8 cellular contexts compared by ENCODE assay signal in the genomic region with DNA sequence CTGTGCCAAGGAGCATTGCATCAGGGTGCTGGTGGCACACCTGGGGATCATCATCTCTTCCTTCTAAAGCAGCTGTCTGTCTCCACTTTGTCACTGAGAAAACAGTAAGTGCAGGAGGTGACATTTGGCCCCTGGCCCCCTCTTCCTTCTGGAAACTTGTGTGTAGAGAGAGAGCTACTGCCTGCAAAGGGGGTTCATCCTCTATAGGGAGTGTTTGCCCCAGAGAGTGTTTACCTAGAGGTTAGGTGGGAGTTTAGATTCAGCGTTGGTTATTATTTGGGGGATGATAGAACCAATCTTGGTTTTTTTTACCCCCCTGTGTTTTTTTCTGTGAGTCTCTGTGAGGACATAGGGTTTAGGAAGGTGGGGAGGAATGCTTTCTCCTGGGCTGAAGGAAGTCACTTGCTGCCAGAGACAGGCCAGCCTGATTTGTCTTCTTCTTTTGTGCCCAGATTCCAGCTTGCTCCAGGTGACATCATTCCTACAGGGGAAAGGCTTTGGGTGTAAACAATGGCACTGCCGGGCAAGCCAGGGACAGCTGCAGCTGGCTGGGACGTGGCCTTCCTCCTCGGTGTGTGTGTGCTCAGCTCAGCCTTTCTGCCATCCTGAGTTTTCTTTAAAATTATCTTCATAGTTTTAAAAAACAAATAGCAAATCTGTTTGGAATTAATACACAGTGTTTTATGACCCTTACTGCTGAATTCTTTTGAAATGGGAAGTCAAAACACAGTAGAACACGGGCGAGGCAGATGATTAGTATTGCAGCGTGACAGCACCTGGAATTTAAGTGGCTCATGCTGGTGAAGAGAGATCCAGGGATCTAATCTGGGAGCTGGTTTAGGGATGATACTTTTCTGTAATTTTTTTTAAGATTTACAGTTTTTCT. TPM values are rescaled to one million over a fixed set of nuclear protein-coding genes. Genes with fewer than 3 reads are reported as not detected.
DNase-seq lines count a peak whose midpoint lies in the region; ATAC-seq and TF ChIP-seq lines count a peak whose summit lies in the region.

No MANE protein-coding gene starts in this region.

- H3K9me3 ChIP-seq in AG04450 (ENCODE audit: control insufficient read depth, insufficient read depth, low read length), result no peaks in the 10 kb centered on the region

- POLR2A ChIA-PET in AG04450 (lab: Yijun Ruan, JAX), result interaction anchor here (1.3 to 1.5 kb wide), 2 partner anchors 11 to 15 kb away, joined by 5 read pairs; no protein-coding TSS in a partner anchor

- peaks cover 52% of the 10 kb centered on the region for H3K36me3 Mint-ChIP-seq in activated naive CD8-positive, alpha-beta T cell treated with anti-CD3 and anti-CD28 coated beads for 36 hours

- DNase-seq in AG04450 (ENCODE audit: low read depth, low spot score) (no peak), HT-29 (ENCODE audit: low spot score) (peak; percentile 55), substantia nigra (lab: John Stamatoyannopoulos, UW) (peak in 27 of 49 donors; percentile 22 to 78 (median 42)), COLO829 (ENCODE audit: low spot score) (no peak)
- DNase-seq in activated naive CD8-positive, alpha-beta T cell treated with anti-CD3 and anti-CD28 coated beads for 36 hours, result no peak

- peaks cover 86% of the 10 kb centered on the region for H3K4me1 Mint-ChIP-seq in activated naive CD8-positive, alpha-beta T cell treated with anti-CD3 and anti-CD28 coated beads for 36 hours

- no peaks in the 10 kb centered on the region for H3K9me3 Mint-ChIP-seq in activated naive CD8-positive, alpha-beta T cell treated with anti-CD3 and anti-CD28 coated beads for 36 hours

- H3K27ac ChIP-seq in AG04450 (ENCODE audit: low read depth, low read length), result peak overlapping the region; percentile 70
- H3K27ac ChIP-seq in layer of hippocampus (ENCODE audit: low read depth, low read length), result peak overlapping the region; percentile 79
- H3K27ac ChIP-seq in substantia nigra (ENCODE audit: low read depth, low read length, poor library complexity, severe bottlenecking), result peak overlapping the region; percentile 64

- CTCF ChIA-PET in AG04450 (lab: Charles Lee), result interaction anchor here (1.1 to 1.4 kb wide), 2 partner anchors 17 to 69 kb away, joined by 3 to 4 read pairs; no protein-coding TSS in a partner anchor

- no peak for ATAC-seq in GM19023 (IDR thresholded peaks at IDR 0.05; ENCODE audit: unreplicated experiment)
- no peak for ATAC-seq in HG03460 (IDR thresholded peaks at IDR 0.05; ENCODE audit: unreplicated experiment)

- no peak for TF ChIP-seq CTCF in AG04450 (IDR thresholded peaks at IDR 0.05; ENCODE audit: low read depth, low read length)

- H3K27me3 ChIP-seq in AG04450 (ENCODE audit: control insufficient read depth, insufficient read depth, low read length) (no peaks in the 10 kb centered on the region), layer of hippocampus (ENCODE audit: control insufficient read depth, insufficient read depth, low read length) (no peaks in the 10 kb centered on the region)

- H3K27ac Mint-ChIP-seq in activated naive CD8-positive, alpha-beta T cell treated with anti-CD3 and anti-CD28 coated beads for 36 hours, result peak overlapping the region; percentile 89

- peak overlapping the region; percentile 61 for H3K4me3 Mint-ChIP-seq in activated naive CD8-positive, alpha-beta T cell treated with anti-CD3 and anti-CD28 coated beads for 36 hours

- no peak overlapping the region for H3K4me3 ChIP-seq in AG04450 (ENCODE audit: low read depth, low read length)

- H3K27me3 Mint-ChIP-seq in activated naive CD8-positive, alpha-beta T cell treated with anti-CD3 and anti-CD28 coated beads for 36 hours, result peaks cover 3% of the 10 kb centered on the region

RNA-seq across cellular contexts. Expression of a gene that starts 24.5 kb away (rescaled TPM):
- polyA plus RNA-seq in AG04450 (2011; rRNA removed), result 31.8 and 37.3 TPM in 2 replicates
- polyA minus RNA-seq in AG04450 (2011; rRNA and poly(A)+ RNA removed), result 70.2 and 78.0 TPM in 2 replicates
- 96.5 and 106 TPM in 2 replicates for total RNA-seq in HT-29 (2014; rRNA removed; shearing (Covaris generic))
- total RNA-seq in activated naive CD8-positive, alpha-beta T cell treated with anti-CD3 and anti-CD28 coated beads for 36 hours, result 100 to 1,000 TPM; 128 to 135 TPM

Comparison
In these comparisons a context has a peak if more than half of its experiments do, and no peak if none do; other contexts are left out.
1. DNase-seq: peak in HT-29 (single experiment) and substantia nigra (27 of 49); none in AG04450 (single experiment), activated naive CD8-positive, alpha-beta T cell treated with anti-CD3 and anti-CD28 coated beads for 36 hours (single experiment) and COLO829 (single experiment).
2. Peak in every context shown above with its lines, with median percentiles within 50 percentile points of each other: H3K27ac ChIP-seq.